ENCODE assay signal across 8 cellular contexts in genomic region chr5:176537608-176538504, GRCh38. TPM values are rescaled to one million over a fixed set of nuclear protein-coding genes. Genes with fewer than 3 reads are reported as not detected.
DNase-seq lines count a peak whose midpoint lies in the region; TF ChIP-seq lines count a peak whose summit lies in the region.

No MANE protein-coding gene starts in this region.

- intact Hi-C loops in activated naive CD4-positive, alpha-beta T cell treated with anti-CD3 and anti-CD28 coated beads for 36 hours (cut with micrococcal nuclease) = loop anchor here (1.0 to 5.0 kb wide), 10 partner anchors 109 to 1021 kb away; partner anchors contain the start of genes GRK6, HIGD2A, KIAA1191 and MXD3

- DNase-seq in GDM1 (lab: John Stamatoyannopoulos, UW) (peak; percentile 98), HFF-Myc (ENCODE audit: extremely low read depth, low read depth) (peak; percentile 98), MV-4-11 (lab: John Stamatoyannopoulos, UW) (peak; percentile 99), SJSA1 (ENCODE audit: low read depth in 1 of 2, low spot score in 2 of 2) (peak; percentile 99 to 100), foreskin melanocyte (peak; percentile 98), neural progenitor cell (ENCODE audit: low spot score) (peak; percentile 100), stromal cell of bone marrow (ENCODE audit: low read depth) (peak; percentile 99)
- peak; percentile 99 for DNase-seq in activated naive CD4-positive, alpha-beta T cell treated with anti-CD3 and anti-CD28 coated beads for 36 hours

- peak overlapping the region; percentile 68 for H2AFZ ChIP-seq in neural progenitor cell (replicated peaks)

- H3K27ac Mint-ChIP-seq in activated naive CD4-positive, alpha-beta T cell treated with anti-CD3 and anti-CD28 coated beads for 36 hours = peak overlapping the region; percentile 93
- H3K27ac Mint-ChIP-seq in neural progenitor cell = peak overlapping the region; percentile 98

- H3K9me3 Mint-ChIP-seq in activated naive CD4-positive, alpha-beta T cell treated with anti-CD3 and anti-CD28 coated beads for 36 hours = no peaks in the 10 kb centered on the region
- no peaks in the 10 kb centered on the region for H3K9me3 Mint-ChIP-seq in neural progenitor cell

- H3K27ac ChIP-seq in SJSA1 = peak overlapping the region; percentile 80
- H3K27ac ChIP-seq in neural progenitor cell = peak overlapping the region; percentile 86

- H3K27me3 ChIP-seq in SJSA1 (replicated peaks) (no peaks in the 10 kb centered on the region), neural progenitor cell (peaks cover 14% of the 10 kb centered on the region)

- peak overlapping the region; percentile 73 for H3K4me2 ChIP-seq in neural progenitor cell

- H3K4me1 ChIP-seq in SJSA1 (replicated peaks) (peaks cover 53% of the 10 kb centered on the region), neural progenitor cell (peaks cover 30% of the 10 kb centered on the region)

- H3K79me2 ChIP-seq in neural progenitor cell (ENCODE audit: low read depth) = peaks cover 42% of the 10 kb centered on the region

- peaks cover 67% of the 10 kb centered on the region for H3K4me1 Mint-ChIP-seq in activated naive CD4-positive, alpha-beta T cell treated with anti-CD3 and anti-CD28 coated beads for 36 hours (ENCODE audit: low read depth)
- H3K4me1 Mint-ChIP-seq in neural progenitor cell = peaks cover 53% of the 10 kb centered on the region

- peak overlapping the region; percentile 87 for H3K4me3 Mint-ChIP-seq in activated naive CD4-positive, alpha-beta T cell treated with anti-CD3 and anti-CD28 coated beads for 36 hours
- peak overlapping the region; percentile 99 for H3K4me3 Mint-ChIP-seq in neural progenitor cell

- TF ChIP-seq CTCF in HFF-Myc (IDR thresholded peaks at IDR 0.05; ENCODE audit: low read depth, low read length, missing control alignments) (no peak), neural progenitor cell (IDR thresholded peaks at IDR 0.05) (no peak)

- CTCF ChIA-PET in activated naive CD4-positive, alpha-beta T cell treated with anti-CD3 and anti-CD28 coated beads for 36 hours (lab: Charles Lee) = interaction anchor here (1.2 to 1.3 kb wide), 2 partner anchors 36 to 918 kb away, joined by 3 read pairs; no protein-coding TSS in a partner anchor

- H3K36me3 ChIP-seq in SJSA1 (no peaks in the 10 kb centered on the region), neural progenitor cell (no peaks in the 10 kb centered on the region)

- no peaks in the 10 kb centered on the region for H3K27me3 Mint-ChIP-seq in activated naive CD4-positive, alpha-beta T cell treated with anti-CD3 and anti-CD28 coated beads for 36 hours (ENCODE audit: low read depth)
- H3K27me3 Mint-ChIP-seq in neural progenitor cell (ENCODE audit: insufficient read depth, low read depth) = peaks cover 15% of the 10 kb centered on the region

- H3K9ac ChIP-seq in neural progenitor cell = peak overlapping the region; percentile 53

- H3K4me3 ChIP-seq in HFF-Myc (replicated peaks; ENCODE audit: low read depth, low read length) (peak overlapping the region; percentile 95), SJSA1 (peak overlapping the region; percentile 52), neural progenitor cell (peak overlapping the region; percentile 72)

- peaks cover 13% of the 10 kb centered on the region for H3K36me3 Mint-ChIP-seq in activated naive CD4-positive, alpha-beta T cell treated with anti-CD3 and anti-CD28 coated beads for 36 hours (ENCODE audit: low read depth)
- peaks cover 5% of the 10 kb centered on the region for H3K36me3 Mint-ChIP-seq in neural progenitor cell

- H3K9me3 ChIP-seq in SJSA1 (replicated peaks) (no peaks in the 10 kb centered on the region), neural progenitor cell (ENCODE audit: low read depth) (no peaks in the 10 kb centered on the region)

- H3F3A ChIP-seq in neural progenitor cell (ENCODE audit: low read depth) = peaks cover 29% of the 10 kb centered on the region

- peaks cover 33% of the 10 kb centered on the region for H4K20me1 ChIP-seq in neural progenitor cell (ENCODE audit: low read depth)

RNA-seq across cellular contexts. Expression of gene RNF44, which starts 0.7 kb away (rescaled TPM):
- 5.0 and 5.6 TPM in 2 replicates for total RNA-seq in SJSA1 (2014; rRNA removed; shearing (Covaris generic))
- 10 to 100 TPM; 83.3 to 88.3 TPM for total RNA-seq in activated naive CD4-positive, alpha-beta T cell treated with anti-CD3 and anti-CD28 coated beads for 36 hours
- 11.7 and 38.7 TPM in 2 replicates for total RNA-seq in neural progenitor cell (ENCODE audit: low replicate concordance)

RNA-seq across cellular contexts. Expression of gene CDHR2, which starts 11.3 kb away (rescaled TPM):
- not detected in 2 replicates for total RNA-seq in SJSA1 (2014; rRNA removed; shearing (Covaris generic))
- total RNA-seq in activated naive CD4-positive, alpha-beta T cell treated with anti-CD3 and anti-CD28 coated beads for 36 hours = under 1 TPM; 0.19 to 0.35 TPM
- total RNA-seq in neural progenitor cell (ENCODE audit: low replicate concordance) = not detected in 2 replicates

Comparison
In these comparisons a context has a peak if more than half of its experiments do, and no peak if none do; other contexts are left out.
1. Peak in every context shown above with its lines: DNase-seq, H3K4me3 ChIP-seq and H3K27ac ChIP-seq.